Comparison of ENCODE assay signal across 9 cellular contexts in genomic region chr9:35758475-35759050, GRCh38. TPM values are rescaled to one million over a fixed set of nuclear protein-coding genes. Genes with fewer than 3 reads are reported as not detected.
DNase-seq lines count a peak whose midpoint lies in the region; ATAC-seq and TF ChIP-seq lines count a peak whose summit lies in the region.
"Had no signal": no experiment of that assay in that cellular context is flagged by ENCODE, and none has a peak within 500 bp of the region (broad histone marks: within the 10 kb centered on the region; RNA-seq: fewer than 3 reads in every experiment).

No MANE protein-coding gene starts in this region.

- POLR2A ChIA-PET in activated B cell treated with CpG ODN at 0.5 μM for 24 hours (lab: Charles Lee): interaction anchor here (0.7 to 1.9 kb wide), 7 partner anchors 9 to 644 kb away, joined by 3 to 7 read pairs (median 4); partner anchors contain the start of genes CREB3, GBA2, HINT2 and RGP1

- no peaks in the 10 kb centered on the region for H3K9me3 Mint-ChIP-seq in activated T-cell treated with anti-CD3 and anti-CD28 coated beads, Interleukin-2, amount 50 U/mL, for 72 hours
- no peaks in the 10 kb centered on the region for H3K9me3 Mint-ChIP-seq in activated B cell treated with CpG ODN at 0.5 μM for 24 hours

- peaks cover 30% of the 10 kb centered on the region for H3K4me1 ChIP-seq in left ventricle myocardium inferior
- H3K4me1 ChIP-seq in tibial artery: peaks cover 4 to 47% (median 28%) of the 10 kb centered on the region in 4 donors

- TF ChIP-seq CTCF in activated B cell treated with CpG ODN at 0.5 μM for 24 hours (IDR thresholded peaks at IDR 0.05) (no peak), left ventricle myocardium inferior (IDR thresholded peaks at IDR 0.05; ENCODE audit: borderline replicate concordance) (no peak), tibial artery (IDR thresholded peaks at IDR 0.05) (no peak)

- H3K4me3 ChIP-seq in left ventricle myocardium inferior (no peak overlapping the region), tibial artery (no peak overlapping the region)

- no peaks in the 10 kb centered on the region for H3K9me3 ChIP-seq in left ventricle myocardium inferior (replicated peaks)
- H3K9me3 ChIP-seq in tibial artery: no peaks in the 10 kb centered on the region

- CTCF ChIA-PET in activated B cell treated with CpG ODN at 0.5 μM for 24 hours (lab: Charles Lee): interaction anchor here (1.0 to 2.6 kb wide), 3 partner anchors 31 to 124 kb away, joined by 4 to 15 read pairs (median 4); no protein-coding TSS in a partner anchor

- peaks cover 42% of the 10 kb centered on the region for H3K4me1 Mint-ChIP-seq in activated T-cell treated with anti-CD3 and anti-CD28 coated beads, Interleukin-2, amount 50 U/mL, for 72 hours (ENCODE audit: low read depth)
- H3K4me1 Mint-ChIP-seq in activated B cell treated with CpG ODN at 0.5 μM for 24 hours: peaks cover 61% of the 10 kb centered on the region

- H3K36me3 ChIP-seq in left ventricle myocardium inferior: peaks cover 16% of the 10 kb centered on the region
- peaks cover 0 to 16% (median 8%) of the 10 kb centered on the region in 3 donors for H3K36me3 ChIP-seq in tibial artery

- peaks cover 4 to 10% of the 10 kb centered on the region in 2 donors for H3K36me3 Mint-ChIP-seq in activated T-cell treated with anti-CD3 and anti-CD28 coated beads, Interleukin-2, amount 50 U/mL, for 72 hours (ENCODE audit: insufficient read depth in 2 of 2)
- peaks cover 23% of the 10 kb centered on the region for H3K36me3 Mint-ChIP-seq in activated B cell treated with CpG ODN at 0.5 μM for 24 hours (ENCODE audit: low read depth)

- peak overlapping the region; percentile 6 for H3K27ac Mint-ChIP-seq in activated T-cell treated with anti-CD3 and anti-CD28 coated beads, Interleukin-2, amount 50 U/mL, for 72 hours
- peak overlapping the region; percentile 76 for H3K27ac Mint-ChIP-seq in activated B cell treated with CpG ODN at 0.5 μM for 24 hours

- intact Hi-C loops in activated B cell treated with CpG ODN at 0.5 μM for 24 hours (cut with micrococcal nuclease) (no loop called here), left ventricle myocardium inferior (cut with micrococcal nuclease) (no loop called here), tibial artery (cut with DNase I; ENCODE audit: low total_unique reads) (no loop called here)

- H3K27ac ChIP-seq in left ventricle myocardium inferior (replicated peaks) (peak overlapping the region; percentile 88), tibial artery (peak overlapping the region; percentile 75 to 81)

- no peaks in the 10 kb centered on the region for H3K27me3 Mint-ChIP-seq in activated T-cell treated with anti-CD3 and anti-CD28 coated beads, Interleukin-2, amount 50 U/mL, for 72 hours (ENCODE audit: low read depth)
- no peaks in the 10 kb centered on the region for H3K27me3 Mint-ChIP-seq in activated B cell treated with CpG ODN at 0.5 μM for 24 hours

- H3K4me3 Mint-ChIP-seq in activated T-cell treated with anti-CD3 and anti-CD28 coated beads, Interleukin-2, amount 50 U/mL, for 72 hours: peak overlapping the region; percentile 86 to 89
- H3K4me3 Mint-ChIP-seq in activated B cell treated with CpG ODN at 0.5 μM for 24 hours: peak overlapping the region; percentile 39

- DNase-seq in activated T-cell treated with anti-CD3 and anti-CD28 coated beads, Interleukin-2, amount 50 U/mL, for 72 hours: no peak
- no peak for DNase-seq in activated T-cell treated with anti-CD3 and anti-CD28 coated beads, Interleukin-2, amount 50 U/mL, for 48 hours
- no peak for DNase-seq in activated B cell treated with CpG ODN at 0.5 μM for 24 hours
- DNase-seq in left ventricle myocardium inferior: no peak
- no peak for DNase-seq in tibial artery
- no peak for DNase-seq in NCI-H345 treated with DMSO at 0.1 percent for 48 hours (lab: John Stamatoyannopoulos, UW; ENCODE audit: unreplicated experiment)
- DNase-seq in GM19238 (ENCODE audit: insufficient read length, low spot score): no peak

- ATAC-seq in activated T-cell treated with anti-CD3 and anti-CD28 coated beads, Interleukin-2, amount 50 U/mL, for 72 hours (replicated peaks in 1 of 2): no peak
- ATAC-seq in activated B cell treated with CpG ODN at 0.5 μM for 24 hours (ENCODE audit: low read depth): no peak
- no peak for ATAC-seq in HG02885 (IDR thresholded peaks at IDR 0.05; ENCODE audit: poor library complexity, unreplicated experiment)

- H3K27me3 ChIP-seq in left ventricle myocardium inferior (ENCODE audit: low read depth): no peaks in the 10 kb centered on the region
- no peaks in the 10 kb centered on the region for H3K27me3 ChIP-seq in tibial artery

RNA-seq across cellular contexts. Expression of gene MSMP, which starts 4.5 kb away (rescaled TPM):
- not detected for total RNA-seq in activated T-cell treated with anti-CD3 and anti-CD28 coated beads, Interleukin-2, amount 50 U/mL, for 72 hours
- total RNA-seq in activated B cell treated with CpG ODN at 0.5 μM for 24 hours: 0.78 and 1.2 TPM in 2 replicates
- not detected for total RNA-seq in left ventricle myocardium inferior
- total RNA-seq: fibroblast of lung had no signal

RNA-seq across cellular contexts. Expression of gene RGP1, which starts 9.5 kb away (rescaled TPM):
- total RNA-seq in activated T-cell treated with anti-CD3 and anti-CD28 coated beads, Interleukin-2, amount 50 U/mL, for 72 hours: 10 to 100 TPM; 32.5 TPM
- 23.8 and 25.4 TPM in 2 replicates for total RNA-seq in activated B cell treated with CpG ODN at 0.5 μM for 24 hours
- total RNA-seq in left ventricle myocardium inferior: 30.2 TPM

RNA-seq across cellular contexts. Expression of gene GBA2, which starts 9.5 kb away (rescaled TPM):
- 10 to 100 TPM; 37.7 to 38.4 TPM for total RNA-seq in activated T-cell treated with anti-CD3 and anti-CD28 coated beads, Interleukin-2, amount 50 U/mL, for 72 hours
- 93.4 and 104 TPM in 2 replicates for total RNA-seq in activated B cell treated with CpG ODN at 0.5 μM for 24 hours
- 75.0 TPM for total RNA-seq in left ventricle myocardium inferior

RNA-seq across cellular contexts. Expression of gene CREB3, which starts 26.1 kb away (rescaled TPM):
- total RNA-seq in activated T-cell treated with anti-CD3 and anti-CD28 coated beads, Interleukin-2, amount 50 U/mL, for 72 hours: 10 to 100 TPM; 30.7 to 33.1 TPM
- total RNA-seq in activated B cell treated with CpG ODN at 0.5 μM for 24 hours (13.8 and 16.9 TPM in 2 replicates), left ventricle myocardium inferior (20.6 TPM)

RNA-seq across cellular contexts. Expression of gene TLN1, which starts 26.6 kb away (rescaled TPM):
- total RNA-seq in activated T-cell treated with anti-CD3 and anti-CD28 coated beads, Interleukin-2, amount 50 U/mL, for 72 hours: 100 to 1,000 TPM; 200 to 235 TPM
- total RNA-seq in activated B cell treated with CpG ODN at 0.5 μM for 24 hours: 327 and 362 TPM in 2 replicates
- 234 TPM for total RNA-seq in left ventricle myocardium inferior
